ENCODE assay signal across 1 cellular context in the genomic region with DNA sequence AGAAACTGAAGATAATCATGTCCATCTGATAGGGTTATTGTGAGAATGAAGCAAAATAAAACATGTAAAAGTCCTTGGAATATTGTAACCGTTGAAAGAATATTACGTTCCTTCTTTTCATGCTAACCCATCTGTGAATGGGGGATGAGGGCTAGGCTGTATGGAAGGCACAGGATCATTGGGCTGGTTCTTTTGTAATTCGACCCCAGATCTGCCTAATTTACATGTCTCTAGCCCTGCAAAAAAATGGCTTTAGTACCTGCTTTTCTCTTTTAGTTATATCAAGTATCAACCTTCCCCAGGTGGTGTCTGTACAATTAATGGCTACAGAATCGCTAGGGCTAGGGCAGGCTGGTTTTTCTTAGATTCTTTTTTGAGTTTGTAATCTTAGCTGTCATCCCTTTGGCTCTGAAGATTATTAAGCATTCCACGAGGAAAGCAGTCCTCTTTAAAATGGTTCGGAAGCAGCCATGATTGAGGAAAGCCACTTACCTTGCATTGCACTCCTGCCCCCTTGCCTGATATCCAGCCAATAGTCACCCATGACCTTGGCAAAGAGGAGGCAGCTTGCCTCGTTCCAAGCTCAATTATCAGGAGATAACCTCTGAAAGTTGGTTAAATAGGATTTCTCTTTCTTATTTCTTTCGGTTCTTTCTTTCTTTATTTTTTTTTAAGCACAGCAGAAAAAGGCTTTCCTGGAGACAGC.
TF ChIP-seq lines count a peak whose summit lies in the region.

No MANE protein-coding gene starts in this region.

TF ChIP-seq in GM23338, 12 proteins besides CTCF, POLR2A, EP300 and RAD21:
- TF ChIP-seq ZNF114 (CRISPR knock-in tag; IDR thresholded peaks at IDR 0.05), result no peak
- TF ChIP-seq ZNF331 (CRISPR knock-in tag; IDR thresholded peaks at IDR 0.05; ENCODE audit: low read depth), result no peak
- no peak for TF ChIP-seq NANOG (IDR thresholded peaks at IDR 0.05; ENCODE audit: borderline replicate concordance)
- TF ChIP-seq, protein P1, sequence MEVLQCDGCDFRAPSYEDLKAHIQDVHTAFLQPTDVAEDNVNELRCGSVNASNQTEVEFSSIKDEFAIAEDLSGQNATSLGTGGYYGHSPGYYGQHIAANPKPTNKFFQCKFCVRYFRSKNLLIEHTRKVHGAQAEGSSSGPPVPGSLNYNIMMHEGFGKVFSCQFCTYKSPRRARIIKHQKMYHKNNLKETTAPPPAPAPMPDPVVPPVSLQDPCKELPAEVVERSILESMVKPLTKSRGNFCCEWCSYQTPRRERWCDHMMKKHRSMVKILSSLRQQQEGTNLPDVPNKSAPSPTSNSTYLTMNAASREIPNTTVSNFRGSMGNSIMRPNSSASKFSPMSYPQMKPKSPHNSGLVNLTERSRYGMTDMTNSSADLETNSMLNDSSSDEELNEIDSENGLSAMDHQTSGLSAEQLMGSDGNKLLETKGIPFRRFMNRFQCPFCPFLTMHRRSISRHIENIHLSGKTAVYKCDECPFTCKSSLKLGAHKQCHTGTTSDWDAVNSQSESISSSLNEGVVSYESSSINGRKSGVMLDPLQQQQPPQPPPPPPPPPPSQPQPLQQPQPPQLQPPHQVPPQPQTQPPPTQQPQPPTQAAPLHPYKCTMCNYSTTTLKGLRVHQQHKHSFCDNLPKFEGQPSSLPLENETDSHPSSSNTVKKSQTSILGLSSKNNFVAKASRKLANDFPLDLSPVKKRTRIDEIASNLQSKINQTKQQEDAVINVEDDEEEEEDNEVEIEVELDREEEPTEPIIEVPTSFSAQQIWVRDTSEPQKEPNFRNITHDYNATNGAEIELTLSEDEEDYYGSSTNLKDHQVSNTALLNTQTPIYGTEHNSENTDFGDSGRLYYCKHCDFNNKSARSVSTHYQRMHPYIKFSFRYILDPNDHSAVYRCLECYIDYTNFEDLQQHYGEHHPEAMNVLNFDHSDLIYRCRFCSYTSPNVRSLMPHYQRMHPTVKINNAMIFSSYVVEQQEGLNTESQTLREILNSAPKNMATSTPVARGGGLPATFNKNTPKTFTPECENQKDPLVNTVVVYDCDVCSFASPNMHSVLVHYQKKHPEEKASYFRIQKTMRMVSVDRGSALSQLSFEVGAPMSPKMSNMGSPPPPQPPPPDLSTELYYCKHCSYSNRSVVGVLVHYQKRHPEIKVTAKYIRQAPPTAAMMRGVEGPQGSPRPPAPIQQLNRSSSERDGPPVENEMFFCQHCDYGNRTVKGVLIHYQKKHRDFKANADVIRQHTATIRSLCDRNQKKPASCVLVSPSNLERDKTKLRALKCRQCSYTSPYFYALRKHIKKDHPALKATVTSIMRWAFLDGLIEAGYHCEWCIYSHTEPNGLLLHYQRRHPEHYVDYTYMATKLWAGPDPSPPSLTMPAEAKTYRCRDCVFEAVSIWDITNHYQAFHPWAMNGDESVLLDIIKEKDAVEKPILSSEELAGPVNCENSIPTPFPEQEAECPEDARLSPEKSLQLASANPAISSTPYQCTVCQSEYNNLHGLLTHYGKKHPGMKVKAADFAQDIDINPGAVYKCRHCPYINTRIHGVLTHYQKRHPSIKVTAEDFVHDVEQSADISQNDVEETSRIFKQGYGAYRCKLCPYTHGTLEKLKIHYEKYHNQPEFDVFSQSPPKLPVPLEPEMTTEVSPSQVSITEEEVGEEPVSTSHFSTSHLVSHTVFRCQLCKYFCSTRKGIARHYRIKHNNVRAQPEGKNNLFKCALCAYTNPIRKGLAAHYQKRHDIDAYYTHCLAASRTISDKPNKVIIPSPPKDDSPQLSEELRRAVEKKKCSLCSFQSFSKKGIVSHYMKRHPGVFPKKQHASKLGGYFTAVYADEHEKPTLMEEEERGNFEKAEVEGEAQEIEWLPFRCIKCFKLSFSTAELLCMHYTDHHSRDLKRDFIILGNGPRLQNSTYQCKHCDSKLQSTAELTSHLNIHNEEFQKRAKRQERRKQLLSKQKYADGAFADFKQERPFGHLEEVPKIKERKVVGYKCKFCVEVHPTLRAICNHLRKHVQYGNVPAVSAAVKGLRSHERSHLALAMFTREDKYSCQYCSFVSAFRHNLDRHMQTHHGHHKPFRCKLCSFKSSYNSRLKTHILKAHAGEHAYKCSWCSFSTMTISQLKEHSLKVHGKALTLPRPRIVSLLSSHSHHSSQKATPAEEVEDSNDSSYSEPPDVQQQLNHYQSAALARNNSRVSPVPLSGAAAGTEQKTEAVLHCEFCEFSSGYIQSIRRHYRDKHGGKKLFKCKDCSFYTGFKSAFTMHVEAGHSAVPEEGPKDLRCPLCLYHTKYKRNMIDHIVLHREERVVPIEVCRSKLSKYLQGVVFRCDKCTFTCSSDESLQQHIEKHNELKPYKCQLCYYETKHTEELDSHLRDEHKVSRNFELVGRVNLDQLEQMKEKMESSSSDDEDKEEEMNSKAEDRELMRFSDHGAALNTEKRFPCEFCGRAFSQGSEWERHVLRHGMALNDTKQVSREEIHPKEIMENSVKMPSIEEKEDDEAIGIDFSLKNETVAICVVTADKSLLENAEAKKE (CRISPR knock-in tag; IDR thresholded peaks at IDR 0.05), result no peak
- TF ChIP-seq STAT1 (IDR thresholded peaks at IDR 0.05; ENCODE audit: unreplicated experiment), result no peak
- no peak for TF ChIP-seq JUNB (IDR thresholded peaks at IDR 0.05; ENCODE audit: unreplicated experiment)
- no peak for TF ChIP-seq CREB1 (CRISPR knock-in tag; IDR thresholded peaks at IDR 0.05; ENCODE audit: low read depth)
- TF ChIP-seq, protein P2, sequence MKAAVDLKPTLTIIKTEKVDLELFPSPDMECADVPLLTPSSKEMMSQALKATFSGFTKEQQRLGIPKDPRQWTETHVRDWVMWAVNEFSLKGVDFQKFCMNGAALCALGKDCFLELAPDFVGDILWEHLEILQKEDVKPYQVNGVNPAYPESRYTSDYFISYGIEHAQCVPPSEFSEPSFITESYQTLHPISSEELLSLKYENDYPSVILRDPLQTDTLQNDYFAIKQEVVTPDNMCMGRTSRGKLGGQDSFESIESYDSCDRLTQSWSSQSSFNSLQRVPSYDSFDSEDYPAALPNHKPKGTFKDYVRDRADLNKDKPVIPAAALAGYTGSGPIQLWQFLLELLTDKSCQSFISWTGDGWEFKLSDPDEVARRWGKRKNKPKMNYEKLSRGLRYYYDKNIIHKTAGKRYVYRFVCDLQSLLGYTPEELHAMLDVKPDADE (IDR thresholded peaks at IDR 0.05), result no peak
- no peak for TF ChIP-seq POLR2AphosphoS5 (IDR thresholded peaks at IDR 0.05; ENCODE audit: low read depth)
- TF ChIP-seq EZH2phosphoT487 (IDR thresholded peaks at IDR 0.05; ENCODE audit: unreplicated experiment), result no peak
- TF ChIP-seq, protein P3, sequence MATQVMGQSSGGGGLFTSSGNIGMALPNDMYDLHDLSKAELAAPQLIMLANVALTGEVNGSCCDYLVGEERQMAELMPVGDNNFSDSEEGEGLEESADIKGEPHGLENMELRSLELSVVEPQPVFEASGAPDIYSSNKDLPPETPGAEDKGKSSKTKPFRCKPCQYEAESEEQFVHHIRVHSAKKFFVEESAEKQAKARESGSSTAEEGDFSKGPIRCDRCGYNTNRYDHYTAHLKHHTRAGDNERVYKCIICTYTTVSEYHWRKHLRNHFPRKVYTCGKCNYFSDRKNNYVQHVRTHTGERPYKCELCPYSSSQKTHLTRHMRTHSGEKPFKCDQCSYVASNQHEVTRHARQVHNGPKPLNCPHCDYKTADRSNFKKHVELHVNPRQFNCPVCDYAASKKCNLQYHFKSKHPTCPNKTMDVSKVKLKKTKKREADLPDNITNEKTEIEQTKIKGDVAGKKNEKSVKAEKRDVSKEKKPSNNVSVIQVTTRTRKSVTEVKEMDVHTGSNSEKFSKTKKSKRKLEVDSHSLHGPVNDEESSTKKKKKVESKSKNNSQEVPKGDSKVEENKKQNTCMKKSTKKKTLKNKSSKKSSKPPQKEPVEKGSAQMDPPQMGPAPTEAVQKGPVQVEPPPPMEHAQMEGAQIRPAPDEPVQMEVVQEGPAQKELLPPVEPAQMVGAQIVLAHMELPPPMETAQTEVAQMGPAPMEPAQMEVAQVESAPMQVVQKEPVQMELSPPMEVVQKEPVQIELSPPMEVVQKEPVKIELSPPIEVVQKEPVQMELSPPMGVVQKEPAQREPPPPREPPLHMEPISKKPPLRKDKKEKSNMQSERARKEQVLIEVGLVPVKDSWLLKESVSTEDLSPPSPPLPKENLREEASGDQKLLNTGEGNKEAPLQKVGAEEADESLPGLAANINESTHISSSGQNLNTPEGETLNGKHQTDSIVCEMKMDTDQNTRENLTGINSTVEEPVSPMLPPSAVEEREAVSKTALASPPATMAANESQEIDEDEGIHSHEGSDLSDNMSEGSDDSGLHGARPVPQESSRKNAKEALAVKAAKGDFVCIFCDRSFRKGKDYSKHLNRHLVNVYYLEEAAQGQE (IDR thresholded peaks at IDR 0.05; ENCODE audit: unreplicated experiment), result no peak
- TF ChIP-seq EZH2 (IDR thresholded peaks at IDR 0.05; ENCODE audit: low read depth, unreplicated experiment), result no peak
TF ChIP-seq in GM23338: peak in this region for 0.
